Comparison of ENCODE assay signal across 8 cellular contexts in the genomic region with DNA sequence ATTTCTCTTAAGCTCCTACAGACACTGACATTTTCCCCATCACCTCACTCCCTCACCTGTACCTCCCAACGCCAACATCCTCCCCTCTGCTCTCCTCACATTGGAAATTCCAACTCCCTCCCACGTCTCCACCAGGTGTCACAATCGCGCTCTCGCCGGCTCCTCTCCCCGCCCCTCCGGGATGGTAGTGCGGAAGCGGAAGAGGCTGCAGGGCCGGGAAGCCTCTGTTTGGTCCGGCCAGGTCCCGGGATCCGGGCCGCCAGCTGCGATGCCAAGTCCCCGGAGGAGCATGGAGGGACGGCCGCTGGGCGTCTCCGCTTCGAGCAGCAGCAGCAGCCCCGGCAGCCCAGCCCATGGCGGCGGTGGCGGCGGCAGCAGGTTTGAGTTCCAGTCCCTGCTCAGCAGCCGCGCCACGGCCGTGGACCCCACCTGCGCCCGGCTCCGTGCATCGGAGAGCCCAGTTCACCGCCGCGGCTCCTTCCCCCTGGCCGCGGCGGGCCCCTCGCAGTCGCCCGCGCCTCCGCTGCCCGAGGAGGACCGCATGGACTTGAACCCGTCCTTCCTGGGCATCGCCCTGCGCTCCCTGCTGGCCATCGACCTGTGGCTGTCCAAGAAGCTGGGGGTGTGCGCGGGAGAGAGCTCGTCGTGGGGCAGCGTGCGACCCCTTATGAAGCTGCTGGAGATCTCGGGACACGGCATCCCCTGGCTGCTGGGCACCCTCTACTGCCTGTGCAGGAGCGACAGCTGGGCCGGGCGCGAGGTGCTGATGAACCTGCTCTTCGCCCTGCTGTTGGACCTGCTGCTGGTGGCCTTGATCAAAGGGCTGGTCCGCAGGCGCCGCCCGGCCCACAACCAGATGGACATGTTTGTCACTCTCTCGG. TPM values are rescaled to one million over a fixed set of nuclear protein-coding genes. Genes with fewer than 3 reads are reported as not detected.
DNase-seq lines count a peak whose midpoint lies in the region; ATAC-seq, FAIRE-seq and TF ChIP-seq lines count a peak whose summit lies in the region.

A gene (plus strand): TSS at position 187 of the 881 bp plus-strand sequence. CDS start 82 bp downstream, at position 269.

- peak within 1 kb of the TSS; percentile 55 to 95 for H3K9ac ChIP-seq in liver (ENCODE audit: low read depth in 1 of 2, low read length in 2 of 2)

- peaks cover 8 to 41% (median 19%) of the 10 kb centered on the region in 4 donors for H3K4me1 ChIP-seq in liver (ENCODE audit: control insufficient read depth in 4 of 4, insufficient read depth in 4 of 4, low read length in 3 of 4)

- H3K27ac ChIP-seq in C4-2B (peak within 1 kb of the TSS; percentile 96), liver (ENCODE audit: low read depth in 1 of 2, low read length in 2 of 2) (peak within 1 kb of the TSS; percentile 94 to 97)

- peak within 1 kb of the TSS; percentile 73 to 95 (median 85) for H3K4me3 ChIP-seq in liver (ENCODE audit: low read depth in 1 of 3, low read length in 3 of 3)

- DNase-seq in GM19239 (ENCODE audit: insufficient read length, low spot score) (peak; percentile 70), NCI-H510A treated with DMSO at 0.1 percent for 48 hours (lab: John Stamatoyannopoulos, UW) (peak; percentile 60), dermis blood vessel endothelial cell (peak; percentile 89)
- peak; percentile 70 for DNase-seq in activated CD4-positive, alpha-beta T cell treated with anti-CD3 and anti-CD28 coated beads, Interleukin-2, amount 50 U/mL, for 1 hour
- peak; percentile 79 for DNase-seq in stimulated activated CD4-positive, alpha-beta T cell treated with anti-CD3 and anti-CD28 coated beads, Interleukin-4, amount 100 ng/mL, for 24 hours

- peak; percentile 74 for TF ChIP-seq CTCF in C4-2B (conservative IDR thresholded peaks at IDR 0.05)
- peak; percentile 54 for TF ChIP-seq CTCF in liver (IDR thresholded peaks at IDR 0.05; ENCODE audit: low read depth, low read length, missing input control)

- H3K27me3 ChIP-seq in liver (ENCODE audit: control insufficient read depth in 4 of 4, insufficient read depth in 4 of 4, low read length in 3 of 4) = no peaks in the 10 kb centered on the region

- no peaks in the 10 kb centered on the region for H3K36me3 ChIP-seq in liver (ENCODE audit: control insufficient read depth in 4 of 4, insufficient read depth in 3 of 4, low read depth in 1 of 4, low read length in 3 of 4)

- peak; percentile 77 for FAIRE-seq in GM19239 (lab: Jason Lieb, UNC)

- peak; percentile 92 for ATAC-seq in HG03432 (IDR thresholded peaks at IDR 0.05; ENCODE audit: unreplicated experiment)

- H3K9me3 ChIP-seq in liver (ENCODE audit: control insufficient read depth in 4 of 4, low read length in 3 of 4) = no peaks in the 10 kb centered on the region

- WGBS in liver = 1% methylated on average over 70 of the region's 70 CpGs

- peak; percentile 78 to 80 for TF ChIP-seq RAD21 in liver (IDR thresholded peaks at IDR 0.05)

TF ChIP-seq in liver, 16 proteins besides CTCF, POLR2A, EP300 and RAD21:
- TF ChIP-seq GABPA (IDR thresholded peaks at IDR 0.05 in 1 of 2, conservative IDR thresholded peaks at IDR 0.05 in 1 of 2) (peak; percentile 77 to 89), JUND (IDR thresholded peaks at IDR 0.05) (no peak), FOXA1 (IDR thresholded peaks at IDR 0.05) (no peak), SP1 (IDR thresholded peaks at IDR 0.05) (peak; percentile 48), RXRA (IDR thresholded peaks at IDR 0.05) (peak; percentile 33 to 37), HNF4A (conservative IDR thresholded peaks at IDR 0.05) (peak in 1 of 2 donors; percentile 59), HNF4G (IDR thresholded peaks at IDR 0.05) (no peak), TAF1 (conservative IDR thresholded peaks at IDR 0.05) (no peak), NR2F2 (IDR thresholded peaks at IDR 0.05) (no peak), YY1 (IDR thresholded peaks at IDR 0.05) (peak; percentile 65), EGR1 (IDR thresholded peaks at IDR 0.05; ENCODE audit: low read depth in 2 of 2) (peak; percentile 91 to 94), FOXA2 (IDR thresholded peaks at IDR 0.05) (no peak)
- TF ChIP-seq, protein P1, sequence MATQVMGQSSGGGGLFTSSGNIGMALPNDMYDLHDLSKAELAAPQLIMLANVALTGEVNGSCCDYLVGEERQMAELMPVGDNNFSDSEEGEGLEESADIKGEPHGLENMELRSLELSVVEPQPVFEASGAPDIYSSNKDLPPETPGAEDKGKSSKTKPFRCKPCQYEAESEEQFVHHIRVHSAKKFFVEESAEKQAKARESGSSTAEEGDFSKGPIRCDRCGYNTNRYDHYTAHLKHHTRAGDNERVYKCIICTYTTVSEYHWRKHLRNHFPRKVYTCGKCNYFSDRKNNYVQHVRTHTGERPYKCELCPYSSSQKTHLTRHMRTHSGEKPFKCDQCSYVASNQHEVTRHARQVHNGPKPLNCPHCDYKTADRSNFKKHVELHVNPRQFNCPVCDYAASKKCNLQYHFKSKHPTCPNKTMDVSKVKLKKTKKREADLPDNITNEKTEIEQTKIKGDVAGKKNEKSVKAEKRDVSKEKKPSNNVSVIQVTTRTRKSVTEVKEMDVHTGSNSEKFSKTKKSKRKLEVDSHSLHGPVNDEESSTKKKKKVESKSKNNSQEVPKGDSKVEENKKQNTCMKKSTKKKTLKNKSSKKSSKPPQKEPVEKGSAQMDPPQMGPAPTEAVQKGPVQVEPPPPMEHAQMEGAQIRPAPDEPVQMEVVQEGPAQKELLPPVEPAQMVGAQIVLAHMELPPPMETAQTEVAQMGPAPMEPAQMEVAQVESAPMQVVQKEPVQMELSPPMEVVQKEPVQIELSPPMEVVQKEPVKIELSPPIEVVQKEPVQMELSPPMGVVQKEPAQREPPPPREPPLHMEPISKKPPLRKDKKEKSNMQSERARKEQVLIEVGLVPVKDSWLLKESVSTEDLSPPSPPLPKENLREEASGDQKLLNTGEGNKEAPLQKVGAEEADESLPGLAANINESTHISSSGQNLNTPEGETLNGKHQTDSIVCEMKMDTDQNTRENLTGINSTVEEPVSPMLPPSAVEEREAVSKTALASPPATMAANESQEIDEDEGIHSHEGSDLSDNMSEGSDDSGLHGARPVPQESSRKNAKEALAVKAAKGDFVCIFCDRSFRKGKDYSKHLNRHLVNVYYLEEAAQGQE (IDR thresholded peaks at IDR 0.05) = peak; percentile 39
- TF ChIP-seq, protein P2, sequence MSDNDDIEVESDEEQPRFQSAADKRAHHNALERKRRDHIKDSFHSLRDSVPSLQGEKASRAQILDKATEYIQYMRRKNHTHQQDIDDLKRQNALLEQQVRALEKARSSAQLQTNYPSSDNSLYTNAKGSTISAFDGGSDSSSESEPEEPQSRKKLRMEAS (IDR thresholded peaks at IDR 0.05) = peak; percentile 64
- TF ChIP-seq, protein P3, sequence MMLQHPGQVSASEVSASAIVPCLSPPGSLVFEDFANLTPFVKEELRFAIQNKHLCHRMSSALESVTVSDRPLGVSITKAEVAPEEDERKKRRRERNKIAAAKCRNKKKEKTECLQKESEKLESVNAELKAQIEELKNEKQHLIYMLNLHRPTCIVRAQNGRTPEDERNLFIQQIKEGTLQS (IDR thresholded peaks at IDR 0.05) = no peak
- TF ChIP-seq, protein P4, sequence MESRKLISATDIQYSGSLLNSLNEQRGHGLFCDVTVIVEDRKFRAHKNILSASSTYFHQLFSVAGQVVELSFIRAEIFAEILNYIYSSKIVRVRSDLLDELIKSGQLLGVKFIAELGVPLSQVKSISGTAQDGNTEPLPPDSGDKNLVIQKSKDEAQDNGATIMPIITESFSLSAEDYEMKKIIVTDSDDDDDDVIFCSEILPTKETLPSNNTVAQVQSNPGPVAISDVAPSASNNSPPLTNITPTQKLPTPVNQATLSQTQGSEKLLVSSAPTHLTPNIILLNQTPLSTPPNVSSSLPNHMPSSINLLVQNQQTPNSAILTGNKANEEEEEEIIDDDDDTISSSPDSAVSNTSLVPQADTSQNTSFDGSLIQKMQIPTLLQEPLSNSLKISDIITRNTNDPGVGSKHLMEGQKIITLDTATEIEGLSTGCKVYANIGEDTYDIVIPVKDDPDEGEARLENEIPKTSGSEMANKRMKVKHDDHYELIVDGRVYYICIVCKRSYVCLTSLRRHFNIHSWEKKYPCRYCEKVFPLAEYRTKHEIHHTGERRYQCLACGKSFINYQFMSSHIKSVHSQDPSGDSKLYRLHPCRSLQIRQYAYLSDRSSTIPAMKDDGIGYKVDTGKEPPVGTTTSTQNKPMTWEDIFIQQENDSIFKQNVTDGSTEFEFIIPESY (IDR thresholded peaks at IDR 0.05) = no peak

RNA-seq across cellular contexts. Expression of the gene that starts here (rescaled TPM):
- total RNA-seq in dermis blood vessel endothelial cell = 6.1 and 8.0 TPM in 2 replicates
- 10 to 100 TPM; 11.7 to 11.8 TPM for total RNA-seq in liver
- polyA plus RNA-seq in liver = 10 to 100 TPM in 1 of 2 donors, 1 to 10 TPM in 1; 9.5 to 10.6 TPM

Comparison
In these comparisons a context has a peak if more than half of its experiments do, and no peak if none do; other contexts are left out.
1. Peak in every context shown above with its lines: DNase-seq, ATAC-seq, H3K4me3 ChIP-seq and H3K27ac ChIP-seq.